22 cellular contexts compared by ENCODE assay signal in the genomic region with DNA sequence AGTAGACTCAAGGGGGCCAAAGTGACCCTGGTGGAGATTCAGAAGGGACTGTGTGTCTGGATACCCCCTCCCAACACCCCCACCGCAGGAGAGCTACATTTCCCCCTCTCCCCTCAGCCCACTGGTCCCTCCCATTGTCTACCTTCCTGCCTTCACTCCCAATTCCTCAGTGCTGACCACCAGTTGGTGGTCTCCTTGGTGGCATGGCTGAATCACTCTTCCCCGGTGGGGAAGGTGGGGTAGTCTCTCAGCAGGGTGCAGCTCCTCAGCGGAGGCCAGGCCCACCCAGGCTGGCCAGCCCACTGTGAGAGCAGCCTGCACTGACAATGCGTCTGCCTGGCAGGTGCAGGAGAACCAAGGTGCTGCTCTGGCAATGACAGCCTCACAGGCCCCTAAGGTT.
DNase-seq lines count a peak whose midpoint lies in the region; ATAC-seq, FAIRE-seq and TF ChIP-seq lines count a peak whose summit lies in the region.
"Had no signal": no experiment of that assay in that cellular context is flagged by ENCODE, and none has a peak within 500 bp of the region (broad histone marks: within the 10 kb centered on the region; RNA-seq: fewer than 3 reads in every experiment).

No MANE protein-coding gene starts in this region.

- POLR2A ChIA-PET in HEK293 (lab: Yijun Ruan, JAX), result no interaction called here

- H3K4ac ChIP-seq in mesenchymal stem cell (ENCODE audit: low read depth in 1 of 2, low read length in 2 of 2), result no peak overlapping the region

- H3K27ac ChIP-seq in HEK293 (ENCODE audit: extremely low read depth, low read depth, low read length), result no peak overlapping the region
- no peak overlapping the region for H3K27ac ChIP-seq in mesenchymal stem cell (ENCODE audit: low read length, poor library complexity, severe bottlenecking)
- H3K27ac ChIP-seq in esophagus squamous epithelium, result no peak overlapping the region
- no peak overlapping the region for H3K27ac ChIP-seq in osteoblast (ENCODE audit: low read depth, low read length)
- H3K27ac ChIP-seq: 22Rv1 had no signal

- no peak overlapping the region for H2BK12ac ChIP-seq in mesenchymal stem cell (ENCODE audit: low read length in 2 of 2)

- no peak overlapping the region for H2BK120ac ChIP-seq in mesenchymal stem cell (ENCODE audit: low read depth, low read length)

- no peak overlapping the region for H3K14ac ChIP-seq in mesenchymal stem cell (ENCODE audit: low read length in 2 of 2)

- H2BK15ac ChIP-seq in mesenchymal stem cell (ENCODE audit: low read depth, poor library complexity, severe bottlenecking), result no peak overlapping the region

- H3K4me1 ChIP-seq in HEK293 (ENCODE audit: control insufficient read depth, insufficient read depth, low read length) (no peaks in the 10 kb centered on the region), mesenchymal stem cell (ENCODE audit: control insufficient read depth, insufficient read depth, low read depth, low read length) (peaks cover 8% of the 10 kb centered on the region), esophagus squamous epithelium (peaks cover 0 to under 1% (median 0%) of the 10 kb centered on the region in 3 donors), osteoblast (ENCODE audit: insufficient read depth, low read length) (peaks cover under 1% of the 10 kb centered on the region)

- H2BK5ac ChIP-seq in mesenchymal stem cell (ENCODE audit: low read depth, low read length, poor library complexity, severe bottlenecking), result no peak overlapping the region

- H3K23ac ChIP-seq in mesenchymal stem cell (ENCODE audit: low read length in 2 of 2), result no peak overlapping the region

- peak; percentile 17 for DNase-seq in NCI-H146 (lab: John Stamatoyannopoulos, UW)
- DNase-seq in NCI-H146 treated with DMSO at 0.1 percent for 48 hours (lab: John Stamatoyannopoulos, UW; ENCODE audit: unreplicated experiment), result no peak
- no peak for DNase-seq in mesenchymal stem cell
- no peak for DNase-seq in urothelium cell line (ENCODE audit: low spot score)
- no peak for DNase-seq in esophagus squamous epithelium (lab: John Stamatoyannopoulos, UW)
- DNase-seq in osteoblast (ENCODE audit: insufficient read length, low spot score, missing footprints), result no peak
- DNase-seq: C1 segment of cervical spinal cord; Calu3; CD4-positive, alpha-beta memory T cell; COR-L47; DND-41; H9; HFFc6 had no signal

- H4K8ac ChIP-seq in mesenchymal stem cell (ENCODE audit: low read length), result no peak overlapping the region

- no peak for TF ChIP-seq POLR2A in esophagus squamous epithelium (IDR thresholded peaks at IDR 0.05)

- H2AK5ac ChIP-seq in mesenchymal stem cell (ENCODE audit: low read length, severe bottlenecking), result peak overlapping the region; percentile 19

- WGBS in mesenchymal stem cell, result 76% methylated on average over 4 of the region's 4 CpGs
- WGBS in esophagus squamous epithelium, 2 donors, result 50 to 75% methylated on average over 1 of the region's 4 CpGs

- H3K9me3 ChIP-seq in HEK293 (ENCODE audit: control insufficient read depth, insufficient read depth, low read depth, low read length), result no peaks in the 10 kb centered on the region
- H3K9me3 ChIP-seq in mesenchymal stem cell (ENCODE audit: control insufficient read depth, low read length), result no peaks in the 10 kb centered on the region
- H3K9me3 ChIP-seq in esophagus squamous epithelium, result no peaks in the 10 kb centered on the region
- H3K9me3 ChIP-seq in osteoblast (ENCODE audit: low read depth, low read length), result no peaks in the 10 kb centered on the region

- no peaks in the 10 kb centered on the region for H4K20me1 ChIP-seq in osteoblast (ENCODE audit: insufficient read depth, low read length)

- H2AFZ ChIP-seq in mesenchymal stem cell (ENCODE audit: low read depth, low read length), result no peak overlapping the region
- H2AFZ ChIP-seq in osteoblast (ENCODE audit: low read length), result no peak overlapping the region

- FAIRE-seq in urothelium cell line (lab: Jason Lieb, UNC), result peak; percentile 62
- FAIRE-seq: A204.1, G401.6, GM12892, GM19239, H1 had no signal

- H3K79me1 ChIP-seq in mesenchymal stem cell (replicated peaks; ENCODE audit: low read length, poor library complexity, severe bottlenecking), result no peaks in the 10 kb centered on the region

- ATAC-seq in GM21576 (IDR thresholded peaks at IDR 0.05; ENCODE audit: unreplicated experiment), result no peak
- ATAC-seq: HCT116 had no signal

- no peak overlapping the region for H3K9ac ChIP-seq in mesenchymal stem cell (ENCODE audit: low read length)

- H3K4me3 ChIP-seq in HEK293 (ENCODE audit: low read depth, low read length) (no peak overlapping the region), mesenchymal stem cell (ENCODE audit: insufficient read depth in 1 of 2, low read depth in 1 of 2, low read length in 2 of 2) (no peak overlapping the region), esophagus squamous epithelium (no peak overlapping the region), osteoblast (ENCODE audit: insufficient read depth, low read length) (no peak overlapping the region)

- no peaks in the 10 kb centered on the region for H3K79me2 ChIP-seq in osteoblast (ENCODE audit: insufficient read depth, low read length)

- H3K4me2 ChIP-seq in mesenchymal stem cell (ENCODE audit: low read length, poor library complexity, severe bottlenecking), result no peak overlapping the region
- no peak overlapping the region for H3K4me2 ChIP-seq in osteoblast (ENCODE audit: insufficient read depth, low read length)

- H4K91ac ChIP-seq in mesenchymal stem cell (ENCODE audit: low read length), result no peak overlapping the region

- intact Hi-C loops in esophagus squamous epithelium (cut with DNase I), result no loop called here

- CTCF ChIA-PET in HEK293 (lab: Yijun Ruan, JAX), result interaction anchor here (1.3 kb wide), 1 partner anchor 49 kb away, joined by 4 read pairs; no protein-coding TSS in a partner anchor

- no peaks in the 10 kb centered on the region for H3K36me3 ChIP-seq in HEK293 (ENCODE audit: control insufficient read depth in 2 of 2, insufficient read depth in 1 of 2, low read length in 2 of 2)
- no peaks in the 10 kb centered on the region for H3K36me3 ChIP-seq in mesenchymal stem cell (ENCODE audit: control insufficient read depth in 1 of 2, insufficient read depth in 2 of 2, low read depth in 1 of 2, low read length in 2 of 2)
- H3K36me3 ChIP-seq in esophagus squamous epithelium, result no peaks in the 10 kb centered on the region
- no peaks in the 10 kb centered on the region for H3K36me3 ChIP-seq in osteoblast (ENCODE audit: insufficient read depth, low read length)

- TF ChIP-seq CTCF in HEK293 (tag by site-specific recombination; IDR thresholded peaks at IDR 0.05) (no peak), esophagus squamous epithelium (IDR thresholded peaks at IDR 0.05) (no peak), osteoblast (IDR thresholded peaks at IDR 0.05; ENCODE audit: extremely low read depth, low read depth, low read length) (no peak)

- H3K27me3 ChIP-seq in mesenchymal stem cell (ENCODE audit: control insufficient read depth in 1 of 2, insufficient read depth in 1 of 2, low read length in 2 of 2) (no peaks in the 10 kb centered on the region), esophagus squamous epithelium (peaks cover 0 to 7% (median 0%) of the 10 kb centered on the region in 4 donors), osteoblast (ENCODE audit: insufficient read depth, low read length) (peaks cover 12% of the 10 kb centered on the region)

- H3K18ac ChIP-seq in mesenchymal stem cell (ENCODE audit: low read depth in 1 of 2, low read length in 2 of 2), result no peak overlapping the region

TF ChIP-seq in HEK293, 187 proteins besides CTCF, POLR2A, EP300 and RAD21:
- TF ChIP-seq ZNF24 (tag by site-specific recombination; IDR thresholded peaks at IDR 0.05) (no peak), ZIC2 (tag by site-specific recombination; IDR thresholded peaks at IDR 0.05) (peak; percentile 74), YY1 (tag by site-specific recombination; IDR thresholded peaks at IDR 0.05) (no peak), ZNF37A (tag by site-specific recombination; IDR thresholded peaks at IDR 0.05) (no peak), ZNF16 (tag by site-specific recombination; IDR thresholded peaks at IDR 0.05; ENCODE audit: low read depth) (no peak), ZNF423 (tag by site-specific recombination; IDR thresholded peaks at IDR 0.05) (no peak)
